Comparison of ENCODE assay signal across 9 cellular contexts in the genomic region with DNA sequence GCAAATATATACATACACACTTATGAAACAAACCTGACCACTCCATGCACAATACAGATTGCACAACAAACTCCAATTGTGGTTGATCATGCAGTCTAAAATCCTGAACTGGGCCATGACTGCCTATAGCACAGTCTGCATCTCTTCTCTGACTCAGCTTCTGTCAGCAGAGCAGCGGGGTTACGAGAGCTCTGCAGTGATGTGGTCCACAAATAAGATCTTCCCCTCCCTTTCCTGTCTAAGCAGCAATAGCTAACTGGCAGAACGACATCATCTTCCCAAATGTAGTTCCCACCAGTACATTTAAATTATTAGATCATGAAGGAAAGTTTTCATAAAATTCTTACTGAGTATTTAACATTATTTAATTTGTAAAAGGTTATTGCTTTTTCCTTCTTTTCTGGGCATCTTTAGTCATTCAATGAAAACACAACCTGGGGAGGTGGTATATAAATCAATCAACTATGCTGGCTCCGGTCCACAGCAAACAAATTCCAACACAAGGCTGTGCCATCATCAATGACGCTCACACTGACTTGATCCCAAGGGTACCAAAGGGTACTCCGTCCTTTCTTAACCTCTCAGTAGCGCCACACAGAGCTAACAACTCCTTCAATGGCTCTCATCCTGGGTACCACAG. TPM values are rescaled to one million over a fixed set of nuclear protein-coding genes. Genes with fewer than 3 reads are reported as not detected.
DNase-seq lines count a peak whose midpoint lies in the region; ATAC-seq, FAIRE-seq and TF ChIP-seq lines count a peak whose summit lies in the region.
"Had no signal": no experiment of that assay in that cellular context is flagged by ENCODE, and none has a peak within 500 bp of the region (broad histone marks: within the 10 kb centered on the region; RNA-seq: fewer than 3 reads in every experiment).

No MANE protein-coding gene starts in this region.

- no peak overlapping the region for H3K27ac Mint-ChIP-seq in T-helper 2 cell treated with Interferon-gamma antibody and Interleukin-4, amounts not matched to agents 5 μg/mL and 100 μg/mL, for 36 hours

- ATAC-seq in HG03196 (IDR thresholded peaks at IDR 0.05; ENCODE audit: unreplicated experiment): peak; percentile 72
- ATAC-seq in GM21447 (IDR thresholded peaks at IDR 0.05; ENCODE audit: unreplicated experiment): no peak

- H3K4me1 ChIP-seq in small intestine (ENCODE audit: control insufficient read depth in 2 of 2, insufficient read depth in 1 of 2, low read depth in 1 of 2, low read length in 1 of 2): peaks cover 2 to 7% of the 10 kb centered on the region in 2 donors

- DNase-seq in activated CD4-positive, alpha-beta T cell treated with anti-CD3 and anti-CD28 coated beads for 48 hours: peak; percentile 47
- DNase-seq in activated CD4-positive, alpha-beta T cell treated with anti-CD3 and anti-CD28 coated beads, Interleukin-2, amount 50 U/mL, for 4 hours: no peak
- peak; percentile 21 for DNase-seq in T-helper 2 cell treated with Interferon-gamma antibody and Interleukin-4, amounts not matched to agents 5 μg/mL and 100 μg/mL, for 36 hours (ENCODE audit: low spot score)
- DNase-seq in fibroblast of mammary gland (ENCODE audit: low read depth): peak; percentile 99
- peak; percentile 59 for DNase-seq in small intestine
- DNase-seq in NCI-H1105 (lab: John Stamatoyannopoulos, UW): no peak

- no peak overlapping the region for H3K4me3 Mint-ChIP-seq in T-helper 2 cell treated with Interferon-gamma antibody and Interleukin-4, amounts not matched to agents 5 μg/mL and 100 μg/mL, for 36 hours

- 15 to 32% (median 28%) methylated on average over 7 of the region's 7 CpGs for WGBS in small intestine, 3 donors

- H3K27ac ChIP-seq in small intestine (ENCODE audit: low read depth in 1 of 2, low read length in 1 of 2): no peak overlapping the region
- H3K27ac ChIP-seq: neutrophil had no signal

- H3K36me3 Mint-ChIP-seq in T-helper 2 cell treated with Interferon-gamma antibody and Interleukin-4, amounts not matched to agents 5 μg/mL and 100 μg/mL, for 36 hours (ENCODE audit: low read depth): no peaks in the 10 kb centered on the region

- TF ChIP-seq CTCF in fibroblast of mammary gland (conservative IDR thresholded peaks at IDR 0.05; ENCODE audit: control insufficient read depth, insufficient read depth, low read depth, low read length): no peak

- no peaks in the 10 kb centered on the region for H3K9me3 Mint-ChIP-seq in T-helper 2 cell treated with Interferon-gamma antibody and Interleukin-4, amounts not matched to agents 5 μg/mL and 100 μg/mL, for 36 hours

- H3K27me3 ChIP-seq in small intestine (ENCODE audit: control insufficient read depth in 2 of 2, insufficient read depth in 2 of 2, low read length in 2 of 2): no peaks in the 10 kb centered on the region
- H3K27me3 ChIP-seq: neutrophil had no signal

- H3K4me3 ChIP-seq in fibroblast of mammary gland (ENCODE audit: control insufficient read depth, low read depth, low read length): no peak overlapping the region
- H3K4me3 ChIP-seq in small intestine (ENCODE audit: low read depth in 1 of 2, low read length in 2 of 2): no peak overlapping the region

- H3K4me1 Mint-ChIP-seq in T-helper 2 cell treated with Interferon-gamma antibody and Interleukin-4, amounts not matched to agents 5 μg/mL and 100 μg/mL, for 36 hours (ENCODE audit: low read depth): peaks cover 16% of the 10 kb centered on the region

- H3K27me3 Mint-ChIP-seq in T-helper 2 cell treated with Interferon-gamma antibody and Interleukin-4, amounts not matched to agents 5 μg/mL and 100 μg/mL, for 36 hours (ENCODE audit: low read depth): no peaks in the 10 kb centered on the region

- no peaks in the 10 kb centered on the region for H3K36me3 ChIP-seq in small intestine (ENCODE audit: control insufficient read depth in 2 of 2, insufficient read depth in 2 of 2, low read length in 2 of 2)
- H3K36me3 ChIP-seq: neutrophil had no signal

- H3K9me3 ChIP-seq in small intestine (ENCODE audit: control insufficient read depth, low read depth): no peaks in the 10 kb centered on the region
- H3K9me3 ChIP-seq: neutrophil had no signal

- no peak for FAIRE-seq in small intestine (lab: Jason Lieb, UNC)

RNA-seq across cellular contexts. Expression of a gene that starts 17.1 kb away (rescaled TPM):
- 10 to 100 TPM; 20.6 to 34.4 (median 24.9) TPM for polyA plus RNA-seq in small intestine

Comparison
In these comparisons a context has a peak if more than half of its experiments do, and no peak if none do; other contexts are left out.
1. DNase-seq: peak in activated CD4-positive, alpha-beta T cell treated with anti-CD3 and anti-CD28 coated beads for 48 hours (single experiment), T-helper 2 cell treated with Interferon-gamma antibody and Interleukin-4, amounts not matched to agents 5 μg/mL and 100 μg/mL, for 36 hours (single experiment), fibroblast of mammary gland (single experiment) and small intestine (single experiment); none in activated CD4-positive, alpha-beta T cell treated with anti-CD3 and anti-CD28 coated beads, Interleukin-2, amount 50 U/mL, for 4 hours (0 of 2) and NCI-H1105 (single experiment).